26 cellular contexts compared by ENCODE assay signal in genomic region chr13:22220186-22221160, GRCh38.
DNase-seq lines count a peak whose midpoint lies in the region; ATAC-seq, FAIRE-seq and TF ChIP-seq lines count a peak whose summit lies in the region.
"Had no signal": no experiment of that assay in that cellular context is flagged by ENCODE, and none has a peak within 500 bp of the region (broad histone marks: within the 10 kb centered on the region; RNA-seq: fewer than 3 reads in every experiment).

No MANE protein-coding gene starts in this region.

- DNase-seq in DMS153 (lab: John Stamatoyannopoulos, UW) (peak; percentile 63), DMS153 treated with DMSO at 0.1 percent for 48 hours (lab: John Stamatoyannopoulos, UW; ENCODE audit: unreplicated experiment) (no peak), NCI-H1930 (lab: John Stamatoyannopoulos, UW) (peak; percentile 62 to 82), colonic mucosa (peak; percentile 37), small intestine (peak; percentile 79), ecto neural progenitor cell (ENCODE audit: low spot score) (no peak)
- DNase-seq in stimulated activated CD4-positive, alpha-beta T cell treated with anti-CD3 and anti-CD28 coated beads, Interleukin-4, amount 100 ng/mL, for 4 hours = no peak
- DNase-seq: activated CD4-positive, CD25-positive, alpha-beta regulatory T cell treated with anti-CD3 and anti-CD28 coated beads, Interleukin-2, amount 50 U/mL, for 72 hours; activated CD8-positive, alpha-beta T cell treated with anti-CD3 and anti-CD28 coated beads for 36 hours; activated effector memory CD4-positive, alpha-beta T cell treated with Interleukin-2 at 50 U/mL for 16 hours; activated naive CD8-positive, alpha-beta T cell treated with anti-CD3 and anti-CD28 coated beads, Interleukin-2, amount 10 ng/mL, durations not matched to agents 7 days and 5 days; CD8-positive, alpha-beta T cell; dermis blood vessel endothelial cell; DMS 273 treated with DMSO at 0.1 percent for 48 hours; gastrocnemius medialis; hypothalamus; naive thymus-derived CD8-positive, alpha-beta T cell; NCI-H1105; NCI-H526; stimulated activated CD8-positive, alpha-beta memory T cell treated with anti-CD3 and anti-CD28 coated beads, Interleukin-4, amount 100 ng/mL, for 48 hours; stimulated activated naive CD8-positive, alpha-beta T cell treated with anti-CD3 and anti-CD28 coated beads, Interleukin-15, amount 100 ng/mL, for 72 hours; T-helper 2 cell had no signal

- H3K9me3 ChIP-seq in colonic mucosa = no peaks in the 10 kb centered on the region
- no peaks in the 10 kb centered on the region for H3K9me3 ChIP-seq in small intestine (ENCODE audit: control insufficient read depth, low read depth)
- H3K9me3 ChIP-seq: gastrocnemius medialis had no signal

- no peak overlapping the region for H3K9ac ChIP-seq in colonic mucosa (ENCODE audit: low read depth in 2 of 2, low read length in 2 of 2)

- TF ChIP-seq CTCF in colonic mucosa (IDR thresholded peaks at IDR 0.05) = no peak

- H3K27ac ChIP-seq in colonic mucosa = no peak overlapping the region
- H3K27ac ChIP-seq in small intestine (ENCODE audit: low read depth in 1 of 2, low read length in 1 of 2) = no peak overlapping the region
- H3K27ac ChIP-seq: 22Rv1, gastrocnemius medialis, RWPE1 had no signal

- no peak overlapping the region for H3K4me3 ChIP-seq in colonic mucosa
- no peak overlapping the region for H3K4me3 ChIP-seq in small intestine (ENCODE audit: low read depth in 1 of 2, low read length in 2 of 2)
- H3K4me3 ChIP-seq: gastrocnemius medialis, HAP-1 had no signal

- H3K36me3 ChIP-seq in colonic mucosa = no peaks in the 10 kb centered on the region
- H3K36me3 ChIP-seq in small intestine (ENCODE audit: control insufficient read depth in 2 of 2, insufficient read depth in 2 of 2, low read length in 2 of 2) = no peaks in the 10 kb centered on the region
- H3K36me3 ChIP-seq: gastrocnemius medialis, HAP-1 had no signal

- H3K4me1 ChIP-seq in colonic mucosa (peaks cover 3% of the 10 kb centered on the region), small intestine (ENCODE audit: control insufficient read depth in 2 of 2, insufficient read depth in 1 of 2, low read depth in 1 of 2, low read length in 1 of 2) (no peaks in the 10 kb centered on the region)
- H3K4me1 ChIP-seq: HAP-1 had no signal

- intact Hi-C loops in colonic mucosa (cut with DNase I) = no loop called here

- no peak for FAIRE-seq in small intestine (lab: Jason Lieb, UNC)

- 23 to 62% (median 36%) methylated on average over 18 of the region's 18 CpGs for WGBS in small intestine, 3 donors

- ATAC-seq in HG03095 (IDR thresholded peaks at IDR 0.05; ENCODE audit: unreplicated experiment) = no peak
- ATAC-seq: activated CD8-positive, alpha-beta T cell treated with anti-CD3 and anti-CD28 coated beads for 36 hours; CD8-positive, alpha-beta T cell; gastrocnemius medialis; naive thymus-derived CD8-positive, alpha-beta T cell; stimulated activated naive CD8-positive, alpha-beta T cell treated with anti-CD3 and anti-CD28 coated beads, Interleukin-15, amount 100 ng/mL, for 72 hours had no signal

- H3K27me3 ChIP-seq in colonic mucosa = no peaks in the 10 kb centered on the region
- no peaks in the 10 kb centered on the region for H3K27me3 ChIP-seq in small intestine (ENCODE audit: control insufficient read depth in 2 of 2, insufficient read depth in 2 of 2, low read length in 2 of 2)
- H3K27me3 ChIP-seq: gastrocnemius medialis had no signal

Comparison
In these comparisons a context has a peak if more than half of its experiments do, and no peak if none do; other contexts are left out.
1. DNase-seq: peak in DMS153 (single experiment), NCI-H1930 (2 of 2), colonic mucosa (single experiment) and small intestine (single experiment); none in DMS153 treated with DMSO at 0.1 percent for 48 hours (single experiment), stimulated activated CD4-positive, alpha-beta T cell treated with anti-CD3 and anti-CD28 coated beads, Interleukin-4, amount 100 ng/mL, for 4 hours (0 of 2) and ecto neural progenitor cell (single experiment).